Comparison of ENCODE assay signal across 24 cellular contexts in genomic region chr5:94558028-94558427, GRCh38.
"Had no signal": no experiment of that assay in that cellular context is flagged by ENCODE, and none has a peak within 500 bp of the region (broad histone marks: within the 10 kb centered on the region; RNA-seq: fewer than 3 reads in every experiment).

No MANE protein-coding gene starts in this region.

- H3K9me3 ChIP-seq: heart left ventricle, left lung, pancreas, prostate gland, suprapubic skin, thoracic aorta, tibial artery, upper lobe of right lung had no signal

- H3K4me1 ChIP-seq: heart left ventricle, left lung, prostate gland, suprapubic skin, tibial artery, upper lobe of right lung had no signal

- H3K27ac ChIP-seq: heart left ventricle, left lung, pancreas, prostate gland, skin epidermis, suprapubic skin, thoracic aorta, tibial artery, upper lobe of right lung had no signal

- H3K4me3 ChIP-seq: heart left ventricle, left lung, lung, pancreas, prostate gland, skin epidermis, suprapubic skin, thoracic aorta, tibial artery, upper lobe of right lung had no signal

- H3K36me3 ChIP-seq: heart left ventricle, left lung, pancreas, prostate gland, suprapubic skin, thoracic aorta, tibial artery, upper lobe of right lung had no signal

- H3K27me3 ChIP-seq: heart left ventricle, left lung, pancreas, suprapubic skin, tibial artery, upper lobe of right lung had no signal

- DNase-seq: heart left ventricle; hypothalamus; immature natural killer cell; kidney; left colon; left lung; naive thymus-derived CD8-positive, alpha-beta T cell; nucleus accumbens; pancreas; retina; right cardiac atrium; stimulated activated CD4-positive, alpha-beta T cell treated with anti-CD3 and anti-CD28 coated beads, Interleukin-12 subunit alpha, Interleukin-12 subunit beta, amount 100 ng/mL, for 4 hours; stimulated activated CD4-positive, alpha-beta T cell treated with anti-CD3 and anti-CD28 coated beads, Interleukin-15, amount 100 ng/mL, for 24 hours; stimulated activated CD4-positive, alpha-beta T cell treated with anti-CD3 and anti-CD28 coated beads, Interleukin-2, amount 100 ng/mL, for 24 hours; stimulated activated CD4-positive, alpha-beta T cell treated with anti-CD3 and anti-CD28 coated beads, Interleukin-4, amount 100 ng/mL, for 1 hour; stimulated activated naive CD4-positive, alpha-beta T cell; tibial artery; upper lobe of right lung had no signal

- ATAC-seq: heart left ventricle; left colon; left lung; naive thymus-derived CD8-positive, alpha-beta T cell; pancreas; right cardiac atrium; sciatic nerve; upper lobe of right lung had no signal
